23 cellular contexts compared by ENCODE assay signal in genomic region chr3:89246326-89246725, GRCh38.
DNase-seq lines count a peak whose midpoint lies in the region; ATAC-seq and TF ChIP-seq lines count a peak whose summit lies in the region.
"Had no signal": no experiment of that assay in that cellular context is flagged by ENCODE, and none has a peak within 500 bp of the region (broad histone marks: within the 10 kb centered on the region; RNA-seq: fewer than 3 reads in every experiment).

No MANE protein-coding gene starts in this region.

- no peak overlapping the region for H2AFZ ChIP-seq in SK-N-SH (ENCODE audit: low read depth)
- H2AFZ ChIP-seq in OCI-LY1 (ENCODE audit: low read length) = no peak overlapping the region
- H2AFZ ChIP-seq in smooth muscle cell (ENCODE audit: low read depth) = no peak overlapping the region
- H2AFZ ChIP-seq: hepatocyte had no signal

- H3K9ac ChIP-seq in SK-N-SH = no peak overlapping the region
- no peak overlapping the region for H3K9ac ChIP-seq in OCI-LY1 (ENCODE audit: low read length)
- no peak overlapping the region for H3K9ac ChIP-seq in smooth muscle cell (ENCODE audit: low read depth)

- DNase-seq in SK-N-SH = no peak
- no peak for DNase-seq in foreskin keratinocyte
- DNase-seq in progenitor cell of endocrine pancreas (ENCODE audit: low spot score, unreplicated experiment) = no peak
- no peak for DNase-seq in smooth muscle cell (lab: John Stamatoyannopoulos, UW; ENCODE audit: unreplicated experiment)
- no peak for DNase-seq in stimulated activated CD4-positive, alpha-beta T cell treated with anti-CD3 and anti-CD28 coated beads, Interleukin-4, amount 100 ng/mL, for 4 hours
- DNase-seq in osteocyte (ENCODE audit: extremely low spot score, unreplicated experiment) = no peak
- DNase-seq: activated CD4-positive, alpha-beta T cell treated with anti-CD3 and anti-CD28 coated beads for 36 hours; activated effector memory CD4-positive, alpha-beta T cell treated with anti-CD3 and anti-CD28 coated beads, Interleukin-2, amount 50 U/mL, for 16 hours; adrenal gland; caudate nucleus; DMS79; effector CD4-positive, alpha-beta T cell; KBM-7; NCI-H1105; NCI-H2107; RPMI8226; stimulated activated naive CD4-positive, alpha-beta T cell treated with Interleukin-2 at 50 U/mL for 16 hours; transverse colon had no signal

- H3K4me1 Mint-ChIP-seq in progenitor cell of endocrine pancreas (ENCODE audit: low read depth) (no peaks in the 10 kb centered on the region), osteocyte (ENCODE audit: unreplicated experiment) (no peaks in the 10 kb centered on the region)
- H3K4me1 Mint-ChIP-seq: activated CD4-positive, alpha-beta T cell treated with anti-CD3 and anti-CD28 coated beads for 36 hours; CD14-positive monocyte had no signal

- H3K79me2 ChIP-seq in SK-N-SH (ENCODE audit: insufficient read depth) = no peaks in the 10 kb centered on the region
- no peaks in the 10 kb centered on the region for H3K79me2 ChIP-seq in OCI-LY1 (ENCODE audit: insufficient read depth, low read length)
- H3K79me2 ChIP-seq in smooth muscle cell (ENCODE audit: low read depth) = no peaks in the 10 kb centered on the region
- H3K79me2 ChIP-seq: hepatocyte had no signal

- H3F3A ChIP-seq in SK-N-SH (replicated peaks; ENCODE audit: insufficient read depth) (no peaks in the 10 kb centered on the region), OCI-LY1 (ENCODE audit: insufficient read depth, low read length) (no peaks in the 10 kb centered on the region), smooth muscle cell (ENCODE audit: low read depth) (no peaks in the 10 kb centered on the region)

- no peaks in the 10 kb centered on the region for H3K36me3 ChIP-seq in SK-N-SH (replicated peaks in 1 of 2; ENCODE audit: control insufficient read depth in 1 of 2, insufficient read depth in 2 of 2, low read length in 1 of 2)
- no peaks in the 10 kb centered on the region for H3K36me3 ChIP-seq in OCI-LY1 (ENCODE audit: insufficient read depth, low read length)
- H3K36me3 ChIP-seq in smooth muscle cell (ENCODE audit: low read depth) = no peaks in the 10 kb centered on the region
- H3K36me3 ChIP-seq: adrenal gland, neutrophil, transverse colon had no signal

- H3K9me3 Mint-ChIP-seq in progenitor cell of endocrine pancreas (ENCODE audit: low read depth) (no peaks in the 10 kb centered on the region), osteocyte (ENCODE audit: unreplicated experiment) (no peaks in the 10 kb centered on the region)

- no peaks in the 10 kb centered on the region; a peak in 1 of 4 replicates for H3K4me1 ChIP-seq in SK-N-SH (ENCODE audit: control insufficient read depth in 1 of 2, insufficient read depth in 2 of 2, low read depth in 1 of 2, low read length in 1 of 2)
- peaks cover 8% of the 10 kb centered on the region for H3K4me1 ChIP-seq in OCI-LY1 (ENCODE audit: insufficient read depth, low read length, severe bottlenecking)
- no peaks in the 10 kb centered on the region for H3K4me1 ChIP-seq in foreskin keratinocyte
- H3K4me1 ChIP-seq in smooth muscle cell (ENCODE audit: low read depth) = peaks cover 5% of the 10 kb centered on the region
- H3K4me1 ChIP-seq: adrenal gland, transverse colon had no signal

- H3K4me3 Mint-ChIP-seq in progenitor cell of endocrine pancreas (ENCODE audit: low read depth) (no peak overlapping the region), osteocyte (ENCODE audit: unreplicated experiment) (no peak overlapping the region)
- H3K4me3 Mint-ChIP-seq: activated CD4-positive, alpha-beta T cell treated with anti-CD3 and anti-CD28 coated beads for 36 hours; CD14-positive monocyte had no signal

- H4K20me1 ChIP-seq in SK-N-SH (ENCODE audit: insufficient read depth) = no peaks in the 10 kb centered on the region
- no peaks in the 10 kb centered on the region for H4K20me1 ChIP-seq in OCI-LY1 (ENCODE audit: insufficient read depth, low read length)
- no peaks in the 10 kb centered on the region for H4K20me1 ChIP-seq in smooth muscle cell (ENCODE audit: low read depth)

- no peak overlapping the region for H3K27ac Mint-ChIP-seq in progenitor cell of endocrine pancreas
- H3K27ac Mint-ChIP-seq in osteocyte (ENCODE audit: unreplicated experiment) = no peak overlapping the region
- H3K27ac Mint-ChIP-seq: activated CD4-positive, alpha-beta T cell treated with anti-CD3 and anti-CD28 coated beads for 36 hours; CD14-positive monocyte had no signal

- WGBS in SK-N-SH (ENCODE audit: low lambda C conversion rate) = 0% methylated on average over 1 of the region's 1 CpG
- 68% methylated on average over 1 of the region's 1 CpG for WGBS in smooth muscle cell (ENCODE audit: low lambda C conversion rate)

- 0 out of 2 replicates have a peak, but pooled peaks have one; percentile 16 for TF ChIP-seq CTCF in SK-N-SH (IDR thresholded peaks at IDR 0.05)
- peak; percentile 51 for TF ChIP-seq CTCF in OCI-LY1 (IDR thresholded peaks at IDR 0.05; ENCODE audit: low read length)
- TF ChIP-seq CTCF in foreskin keratinocyte (conservative IDR thresholded peaks at IDR 0.05) = peak; percentile 10
- peak; percentile 17 for TF ChIP-seq CTCF in progenitor cell of endocrine pancreas (IDR thresholded peaks at IDR 0.05; ENCODE audit: unreplicated experiment)
- TF ChIP-seq CTCF in smooth muscle cell (IDR thresholded peaks at IDR 0.05; ENCODE audit: borderline replicate concordance, insufficient read depth, poor library complexity, severe bottlenecking) = no peak
- no peak for TF ChIP-seq CTCF in osteocyte (IDR thresholded peaks at IDR 0.05)

- H3K27ac ChIP-seq in SK-N-SH (ENCODE audit: low read depth in 2 of 2, low read length in 1 of 2) (no peak overlapping the region), OCI-LY1 (ENCODE audit: low read depth, low read length, poor library complexity, severe bottlenecking) (no peak overlapping the region), foreskin keratinocyte (no peak overlapping the region), smooth muscle cell (ENCODE audit: low read depth) (no peak overlapping the region)
- H3K27ac ChIP-seq: adrenal gland, hepatocyte, neutrophil, transverse colon had no signal

- H3K9me3 ChIP-seq in SK-N-SH (no peaks in the 10 kb centered on the region), OCI-LY1 (ENCODE audit: low read length) (no peaks in the 10 kb centered on the region), smooth muscle cell (replicated peaks; ENCODE audit: low read depth) (no peaks in the 10 kb centered on the region)
- H3K9me3 ChIP-seq: adrenal gland, neutrophil, transverse colon had no signal

- no peak for ATAC-seq in SK-N-SH treated with all-trans-retinoic acid at 6 μM for 48 hours
- no peak for ATAC-seq in foreskin keratinocyte
- ATAC-seq: activated CD4-positive, alpha-beta T cell treated with anti-CD3 and anti-CD28 coated beads for 36 hours had no signal

- TF ChIP-seq RAD21 in SK-N-SH (IDR thresholded peaks at IDR 0.05; ENCODE audit: low read length) = no peak

- H3K27me3 Mint-ChIP-seq in progenitor cell of endocrine pancreas (no peaks in the 10 kb centered on the region), osteocyte (ENCODE audit: unreplicated experiment) (peaks cover 28% of the 10 kb centered on the region)
- H3K27me3 Mint-ChIP-seq: activated CD4-positive, alpha-beta T cell treated with anti-CD3 and anti-CD28 coated beads for 36 hours had no signal

- H3K36me3 Mint-ChIP-seq in progenitor cell of endocrine pancreas (ENCODE audit: insufficient read depth) (no peaks in the 10 kb centered on the region), osteocyte (ENCODE audit: unreplicated experiment) (no peaks in the 10 kb centered on the region)
- H3K36me3 Mint-ChIP-seq: CD14-positive monocyte had no signal

- H3K27me3 ChIP-seq in SK-N-SH (ENCODE audit: insufficient read depth) (no peaks in the 10 kb centered on the region), OCI-LY1 (ENCODE audit: insufficient read depth, low read length) (no peaks in the 10 kb centered on the region), foreskin keratinocyte (no peaks in the 10 kb centered on the region), smooth muscle cell (ENCODE audit: low read depth) (no peaks in the 10 kb centered on the region)
- H3K27me3 ChIP-seq: adrenal gland, hepatocyte, neutrophil, transverse colon had no signal

- H3K4me3 ChIP-seq in SK-N-SH (ENCODE audit: low read depth in 2 of 2, low read length in 1 of 2) = no peak overlapping the region
- H3K4me3 ChIP-seq in OCI-LY1 (ENCODE audit: low read depth, low read length, poor library complexity, severe bottlenecking) = no peak overlapping the region
- H3K4me3 ChIP-seq in smooth muscle cell = no peak overlapping the region
- H3K4me3 ChIP-seq: adrenal gland, hepatocyte, transverse colon had no signal

- H3K9me2 ChIP-seq in SK-N-SH (no peaks in the 10 kb centered on the region), OCI-LY1 (ENCODE audit: low read depth, low read length) (no peaks in the 10 kb centered on the region)

- POLR2A ChIA-PET in SK-N-SH (lab: Yijun Ruan, JAX) = no interaction called here

- TF ChIP-seq EP300 in SK-N-SH (IDR thresholded peaks at IDR 0.05; ENCODE audit: borderline replicate concordance in 1 of 2, low read depth in 1 of 2, low read length in 1 of 2) = no peak

- CTCF ChIA-PET in SK-N-SH (lab: Yijun Ruan, JAX) = no interaction called here

- H3K4me2 ChIP-seq in SK-N-SH (no peak overlapping the region), OCI-LY1 (ENCODE audit: low read length) (no peak overlapping the region), smooth muscle cell (no peak overlapping the region)
- H3K4me2 ChIP-seq: hepatocyte had no signal

TF ChIP-seq in SK-N-SH, 30 proteins besides CTCF, POLR2A, EP300 and RAD21 (continues in another document):
- TF ChIP-seq NRF1 (IDR thresholded peaks at IDR 0.05; ENCODE audit: low read depth, low read length) = no peak
- no peak for TF ChIP-seq CHD2 (IDR thresholded peaks at IDR 0.05; ENCODE audit: low read length, partially characterized antibody)
- TF ChIP-seq USF1 (IDR thresholded peaks at IDR 0.05; ENCODE audit: borderline replicate concordance, low read depth) = no peak
- no peak for TF ChIP-seq GABPA (IDR thresholded peaks at IDR 0.05; ENCODE audit: low read depth)

TF ChIP-seq in SK-N-SH treated with all-trans-retinoic acid at 6 μM for 48 hours, 23 proteins besides CTCF, POLR2A, EP300 and RAD21:
- TF ChIP-seq ZNF565 (CRISPR knock-in tag; conservative IDR thresholded peaks at IDR 0.05; ENCODE audit: low read depth) (no peak), ZFP3 (CRISPR knock-in tag; IDR thresholded peaks at IDR 0.05) (no peak), GLIS3 (CRISPR knock-in tag; IDR thresholded peaks at IDR 0.05) (no peak), SNAI2 (CRISPR knock-in tag; IDR thresholded peaks at IDR 0.05) (no peak), PPARA (CRISPR knock-in tag; IDR thresholded peaks at IDR 0.05; ENCODE audit: borderline replicate concordance) (no peak), RARB (CRISPR knock-in tag; IDR thresholded peaks at IDR 0.05) (no peak)

Comparison
In these comparisons a context has a peak if more than half of its experiments do, and no peak if none do; other contexts are left out.
1. CTCF ChIP-seq: peak in SK-N-SH (single experiment), OCI-LY1 (single experiment), foreskin keratinocyte (single experiment) and progenitor cell of endocrine pancreas (single experiment); none in smooth muscle cell (single experiment) and osteocyte (single experiment).